Comparison of ENCODE assay signal across 10 cellular contexts in the genomic region with DNA sequence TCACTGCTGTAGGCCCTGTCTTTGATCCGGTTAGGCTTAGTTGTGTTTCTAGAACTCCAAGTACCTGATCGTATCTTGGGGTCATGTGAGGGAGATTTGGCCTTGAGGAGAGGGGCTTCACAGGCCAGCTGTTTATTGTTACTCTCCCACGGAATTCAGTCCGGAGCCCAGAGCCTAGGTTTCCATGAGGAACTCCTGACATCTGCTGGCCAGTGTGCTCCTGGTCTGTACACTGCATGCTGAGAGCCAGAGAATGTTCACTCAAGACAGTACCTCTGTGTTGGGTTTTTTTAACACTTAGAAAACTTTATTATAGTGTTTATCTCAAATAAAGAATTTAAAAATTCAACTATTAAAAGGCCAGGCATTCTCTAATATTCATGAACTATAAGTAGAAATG.
DNase-seq lines count a peak whose midpoint lies in the region; ATAC-seq and TF ChIP-seq lines count a peak whose summit lies in the region.
"Had no signal": no experiment of that assay in that cellular context is flagged by ENCODE, and none has a peak within 500 bp of the region (broad histone marks: within the 10 kb centered on the region; RNA-seq: fewer than 3 reads in every experiment).

No MANE protein-coding gene starts in this region.

- DNase-seq in ELR (ENCODE audit: low read depth) (peak; percentile 10), OCI-M1 (lab: John Stamatoyannopoulos, UW) (peak; percentile 75), foreskin fibroblast (peak; percentile 4 to 58), pons (ENCODE audit: low spot score) (peak; percentile 79), NCI-H345 (lab: John Stamatoyannopoulos, UW) (no peak), esophagus squamous epithelium (lab: John Stamatoyannopoulos, UW) (no peak)
- DNase-seq: T-helper 2 cell had no signal

- H3K36me3 ChIP-seq in esophagus squamous epithelium = no peaks in the 10 kb centered on the region

- H3K9me3 ChIP-seq in esophagus squamous epithelium = no peaks in the 10 kb centered on the region

- ATAC-seq in GM18909 (IDR thresholded peaks at IDR 0.05; ENCODE audit: poor library complexity, unreplicated experiment) = no peak
- no peak for ATAC-seq in GM21529 (IDR thresholded peaks at IDR 0.05; ENCODE audit: unreplicated experiment)
- ATAC-seq: stimulated activated effector memory CD8-positive, alpha-beta T cell treated with anti-CD3 and anti-CD28 coated beads, Interleukin-12 subunit alpha, Interleukin-12 subunit beta, amount 100 ng/mL, for 72 hours had no signal

- H3K27ac ChIP-seq in esophagus squamous epithelium = no peak overlapping the region

- H3K27me3 ChIP-seq in esophagus squamous epithelium = no peaks in the 10 kb centered on the region

- TF ChIP-seq POLR2A in esophagus squamous epithelium (IDR thresholded peaks at IDR 0.05) = no peak

- no peak overlapping the region for H3K4me3 ChIP-seq in foreskin fibroblast (ENCODE audit: low read depth in 1 of 2, low read length in 2 of 2)
- H3K4me3 ChIP-seq in esophagus squamous epithelium = no peak overlapping the region

- intact Hi-C loops in esophagus squamous epithelium (cut with DNase I) = no loop called here

- TF ChIP-seq CTCF in foreskin fibroblast (IDR thresholded peaks at IDR 0.05; ENCODE audit: low read depth, low read length) (peak; percentile 77), esophagus squamous epithelium (IDR thresholded peaks at IDR 0.05) (peak in 2 of 6 experiments; percentile 11 to 22)

- WGBS in esophagus squamous epithelium, 2 donors = 29 to 30% methylated on average over 4 of the region's 4 CpGs

- peaks cover 0 to 5% (median 5%) of the 10 kb centered on the region in 3 donors for H3K4me1 ChIP-seq in esophagus squamous epithelium

Comparison
In these comparisons a context has a peak if more than half of its experiments do, and no peak if none do; other contexts are left out.
1. DNase-seq: peak in ELR (single experiment), OCI-M1 (single experiment), foreskin fibroblast (2 of 2) and pons (single experiment); none in NCI-H345 (single experiment) and esophagus squamous epithelium (single experiment).